24 cellular contexts compared by ENCODE assay signal in genomic region chr11:106415510-106415909, GRCh38.
DNase-seq lines count a peak whose midpoint lies in the region; ATAC-seq and TF ChIP-seq lines count a peak whose summit lies in the region.
"Had no signal": no experiment of that assay in that cellular context is flagged by ENCODE, and none has a peak within 500 bp of the region (broad histone marks: within the 10 kb centered on the region; RNA-seq: fewer than 3 reads in every experiment).

No MANE protein-coding gene starts in this region.

- WGBS in hepatocyte (ENCODE audit: low lambda C conversion rate, missing lambda C conversion rate): 70% methylated on average over 5 of the region's 5 CpGs

- H3K27ac ChIP-seq in WERI-Rb-1 (no peak overlapping the region), hepatocyte (no peak overlapping the region)
- H3K27ac ChIP-seq: GM23248, tibial artery had no signal

- H3K79me2 ChIP-seq in hepatocyte: no peaks in the 10 kb centered on the region

- no peaks in the 10 kb centered on the region for H3K4me1 ChIP-seq in hepatocyte (ENCODE audit: insufficient read depth)
- H3K4me1 ChIP-seq: tibial artery had no signal

- H2AFZ ChIP-seq in hepatocyte: no peak overlapping the region
- H2AFZ ChIP-seq: GM23248 had no signal

- DNase-seq in NCI-H1417 (lab: John Stamatoyannopoulos, UW) (peak in 2 of 3 experiments; percentile 24 to 46), NCI-H1417 treated with DMSO at 0.1 percent for 48 hours (lab: John Stamatoyannopoulos, UW) (no peak), HT-29 (ENCODE audit: low spot score) (peak; percentile 9), WERI-Rb-1 (peak; percentile 12), hepatocyte (ENCODE audit: low spot score) (peak; percentile 42), CD1c-positive myeloid dendritic cell (ENCODE audit: extremely low spot score) (no peak), T-helper 1 cell (no peak)
- DNase-seq: 8988T; activated CD4-positive, alpha-beta T cell treated with anti-CD3 and anti-CD28 coated beads, Interleukin-2, amount 10 ng/mL, durations not matched to agents 24 days and 14 days; activated gamma-delta T cell; activated T-cell treated with anti-CD3 and anti-CD28 coated beads, Interleukin-2, amount 50 U/mL, for 24 hours; CD4-positive, alpha-beta memory T cell; effector CD4-positive, alpha-beta T cell; erythroblast; GM23248; head of caudate nucleus; KBM-7; midbrain; naive thymus-derived CD4-positive, alpha-beta T cell; NCI-H146; NCI-H524 treated with DMSO at 0.1 percent for 48 hours; nucleus accumbens; tibial artery had no signal

- ATAC-seq in HG03025 (IDR thresholded peaks at IDR 0.05; ENCODE audit: low FRiP score, unreplicated experiment): no peak
- ATAC-seq: naive thymus-derived CD4-positive, alpha-beta T cell had no signal

- H3K4me2 ChIP-seq in hepatocyte: no peak overlapping the region

- no peaks in the 10 kb centered on the region for H4K20me1 ChIP-seq in hepatocyte (ENCODE audit: insufficient read depth, poor library complexity, severe bottlenecking)

- TF ChIP-seq CTCF in WERI-Rb-1 (IDR thresholded peaks at IDR 0.05; ENCODE audit: low read depth, low read length) (peak; percentile 22; the same call in 1 of the 2 replicates), hepatocyte (IDR thresholded peaks at IDR 0.05; ENCODE audit: poor library complexity) (peak; percentile 36)

- no peaks in the 10 kb centered on the region for H3K9me2 ChIP-seq in hepatocyte (replicated peaks; ENCODE audit: insufficient read depth)

- no peaks in the 10 kb centered on the region for H3K9me3 ChIP-seq in WERI-Rb-1 (ENCODE audit: severe bottlenecking)
- H3K9me3 ChIP-seq in hepatocyte (ENCODE audit: low read depth): no peaks in the 10 kb centered on the region
- H3K9me3 ChIP-seq: tibial artery had no signal

- H3K36me3 ChIP-seq in WERI-Rb-1 (no peaks in the 10 kb centered on the region), hepatocyte (replicated peaks; ENCODE audit: insufficient read depth, low read depth) (no peaks in the 10 kb centered on the region)
- H3K36me3 ChIP-seq: tibial artery had no signal

- no peak overlapping the region for H3K4me3 ChIP-seq in WERI-Rb-1 (ENCODE audit: low read depth, low read length)
- H3K4me3 ChIP-seq in hepatocyte: no peak overlapping the region
- H3K4me3 ChIP-seq: GM23248, tibial artery had no signal

- H3K27me3 ChIP-seq in WERI-Rb-1 (ENCODE audit: insufficient read depth, low read depth, severe bottlenecking) (no peaks in the 10 kb centered on the region), hepatocyte (no peaks in the 10 kb centered on the region)
- H3K27me3 ChIP-seq: tibial artery had no signal

Comparison
In these comparisons a context has a peak if more than half of its experiments do, and no peak if none do; other contexts are left out.
1. DNase-seq: peak in NCI-H1417 (2 of 3), HT-29 (single experiment), WERI-Rb-1 (single experiment) and hepatocyte (single experiment); none in NCI-H1417 treated with DMSO at 0.1 percent for 48 hours (single experiment), CD1c-positive myeloid dendritic cell (single experiment) and T-helper 1 cell (0 of 5).